22 cellular contexts compared by ENCODE assay signal in genomic region chr20:2806351-2806701, GRCh38. TPM values are rescaled to one million over a fixed set of nuclear protein-coding genes. Genes with fewer than 3 reads are reported as not detected.
DNase-seq lines count a peak whose midpoint lies in the region; ATAC-seq and TF ChIP-seq lines count a peak whose summit lies in the region.
"Had no signal": no experiment of that assay in that cellular context is flagged by ENCODE, and none has a peak within 500 bp of the region (broad histone marks: within the 10 kb centered on the region; RNA-seq: fewer than 3 reads in every experiment).

No MANE protein-coding gene starts in this region.

- no peak for TF ChIP-seq POLR2A in HCT116 (IDR thresholded peaks at IDR 0.05; ENCODE audit: borderline replicate concordance, extremely low read depth, insufficient read depth, insufficient read length)

- ATAC-seq in HCT116 (no peak), GM18517 (IDR thresholded peaks at IDR 0.05; ENCODE audit: unreplicated experiment) (no peak), HG03457 (IDR thresholded peaks at IDR 0.05; ENCODE audit: unreplicated experiment) (no peak), GM21786 (IDR thresholded peaks at IDR 0.05; ENCODE audit: unreplicated experiment) (no peak)
- ATAC-seq: Panc1, Right ventricle myocardium inferior had no signal

- intact Hi-C loops in HCT116 (cut with micrococcal nuclease) = no loop called here

- H3K27me3 Mint-ChIP-seq in glutamatergic neuron (ENCODE audit: unreplicated experiment) (peaks cover 23% of the 10 kb centered on the region), nephron progenitor cell (ENCODE audit: low read depth, poor library complexity) (peaks cover 65% of the 10 kb centered on the region)

- no peaks in the 10 kb centered on the region for H3K9me3 ChIP-seq in HCT116 (ENCODE audit: control insufficient read depth in 1 of 2, insufficient read depth in 1 of 2, low read depth in 1 of 2, low read length in 2 of 2)
- H3K9me3 ChIP-seq: Caco-2, MG63 had no signal

- peaks cover 4% of the 10 kb centered on the region; the same call in 1 of the 2 replicates for H3K27me3 ChIP-seq in HCT116 (ENCODE audit: insufficient read depth, low read length)

- H3K4me1 Mint-ChIP-seq in glutamatergic neuron (ENCODE audit: low read depth, unreplicated experiment) (no peaks in the 10 kb centered on the region), nephron progenitor cell (peaks cover 39% of the 10 kb centered on the region)

- BruUV-seq in HCT116 (replicated peaks; lab: Mats Ljungman, UMichigan) = no TSS peak

- H2AFZ ChIP-seq in HCT116 (ENCODE audit: low read depth, low read length, poor library complexity, severe bottlenecking) = no peak overlapping the region

- H3K4me2 ChIP-seq in HCT116 (ENCODE audit: low read length) = peak overlapping the region; percentile 27; the same call in 1 of the 2 replicates

- CTCF ChIA-PET in HCT116 (lab: Charles Lee) = no interaction called here

- H3K27ac Mint-ChIP-seq in glutamatergic neuron (ENCODE audit: unreplicated experiment) = no peak overlapping the region
- H3K27ac Mint-ChIP-seq in nephron progenitor cell = no peak overlapping the region

- H3K4me3 ChIP-seq in HCT116 (replicated peaks in 1 of 2; ENCODE audit: low read depth in 1 of 2, low read length in 2 of 2) = no peak overlapping the region
- H3K4me3 ChIP-seq: MG63 had no signal

- H3K27ac ChIP-seq in HCT116 (ENCODE audit: low read depth, low read length) = no peak overlapping the region

- TF ChIP-seq RAD21 in HCT116 (IDR thresholded peaks at IDR 0.05; ENCODE audit: low read depth) = no peak

- TF ChIP-seq CTCF in HCT116 (IDR thresholded peaks at IDR 0.05 in 2 of 3, conservative IDR thresholded peaks at IDR 0.05 in 1 of 3; ENCODE audit: borderline replicate concordance in 1 of 3, insufficient read depth in 1 of 3, low read depth in 2 of 3, low read length in 2 of 3) = no peak
- TF ChIP-seq CTCF in glutamatergic neuron (IDR thresholded peaks at IDR 0.05; ENCODE audit: partially characterized antibody, unreplicated experiment) = no peak
- no peak for TF ChIP-seq CTCF in nephron progenitor cell (IDR thresholded peaks at IDR 0.05)

- H3K9me3 Mint-ChIP-seq in glutamatergic neuron (ENCODE audit: unreplicated experiment) (peaks cover 4% of the 10 kb centered on the region), nephron progenitor cell (peaks cover 37% of the 10 kb centered on the region)

- H3K36me3 ChIP-seq in HCT116 (ENCODE audit: control insufficient read depth in 1 of 2, insufficient read depth in 2 of 2, low read length in 2 of 2) = no peaks in the 10 kb centered on the region
- H3K36me3 ChIP-seq: MG63 had no signal

- no peaks in the 10 kb centered on the region for H3K9me2 ChIP-seq in HCT116 (ENCODE audit: insufficient read depth)

- H3K9ac ChIP-seq in HCT116 (ENCODE audit: low read length) = no peak overlapping the region

- H3K36me3 Mint-ChIP-seq in glutamatergic neuron (ENCODE audit: unreplicated experiment) (peaks cover 19% of the 10 kb centered on the region), nephron progenitor cell (ENCODE audit: low read depth) (peaks cover 11% of the 10 kb centered on the region)

- RAD21 ChIA-PET in HCT116 (lab: Charles Lee; ENCODE audit: low non-redundant PET in 1 of 2, low total read pairs in 2 of 2, uncharacterized antibody in 2 of 2, unreplicated experiment in 2 of 2) = no interaction called here

- DNase-seq in AG08396 (ENCODE audit: low spot score) (peak; percentile 11), HCT116 (ENCODE audit: low read depth, low spot score) (no peak), glutamatergic neuron (no peak), nephron progenitor cell (no peak), SKM-1 (lab: John Stamatoyannopoulos, UW; ENCODE audit: unreplicated experiment) (no peak)
- DNase-seq: AML-193, Caco-2, DMS153, EL, HCEC 1CT, MG63, NCI-H1092, NCI-H146, NCI-H2107, NCI-H2227 treated with DMSO at 0.1 percent for 48 hours, NCI-H524 treated with DMSO at 0.1 percent for 48 hours had no signal

- H3K79me2 ChIP-seq in HCT116 (ENCODE audit: insufficient read depth, low read length) = no peaks in the 10 kb centered on the region

- H3K4me3 Mint-ChIP-seq in glutamatergic neuron (ENCODE audit: unreplicated experiment) = peak overlapping the region; percentile 0
- peak overlapping the region; percentile 51 for H3K4me3 Mint-ChIP-seq in nephron progenitor cell

- POLR2A ChIA-PET in HCT116 (lab: Charles Lee) = no interaction called here

- H3K4me1 ChIP-seq in HCT116 (ENCODE audit: control insufficient read depth in 1 of 2, insufficient read depth in 2 of 2, low read length in 2 of 2) = peaks cover 3 to 5% of the 10 kb centered on the region in 2 experiments; a peak in 2 of 4 replicates

- no peaks in the 10 kb centered on the region for H4K20me1 ChIP-seq in HCT116 (ENCODE audit: insufficient read depth)

TF ChIP-seq in HCT116, 20 proteins besides CTCF, POLR2A, EP300 and RAD21:
- TF ChIP-seq MAX (IDR thresholded peaks at IDR 0.05) = no peak
- TF ChIP-seq JUND (IDR thresholded peaks at IDR 0.05) = no peak

RNA-seq across cellular contexts. Expression of gene CPXM1, which starts 5.9 kb away (rescaled TPM):
- total RNA-seq in HCT116 (2021; ENCODE audit: unreplicated experiment) (0.17 TPM), glutamatergic neuron (ENCODE audit: unreplicated experiment) (28.1 TPM)
- polyA plus RNA-seq in HCT116 (2012) = 0.09 and 0.18 TPM in 2 replicates
- total RNA-seq: Caco-2 had no signal

RNA-seq across cellular contexts. Expression of gene C20orf141, which starts 8.5 kb away (rescaled TPM):
- not detected for total RNA-seq in HCT116 (2021; ENCODE audit: unreplicated experiment)
- not detected in 2 replicates for polyA plus RNA-seq in HCT116 (2012)
- total RNA-seq in glutamatergic neuron (ENCODE audit: unreplicated experiment) = not detected
- total RNA-seq: A673, Caco-2, Right ventricle myocardium inferior had no signal

RNA-seq across cellular contexts. Expression of gene TMEM239, which starts 9.8 kb away (rescaled TPM):
- total RNA-seq in HCT116 (2021; ENCODE audit: unreplicated experiment) (not detected), glutamatergic neuron (ENCODE audit: unreplicated experiment) (not detected)
- not detected in 2 replicates for polyA plus RNA-seq in HCT116 (2012)
- total RNA-seq: A673, Caco-2, Right ventricle myocardium inferior had no signal

RNA-seq across cellular contexts. Expression of gene PCED1A, which starts 34.1 kb away (rescaled TPM):
- total RNA-seq in HCT116 (2021; ENCODE audit: unreplicated experiment) = 31.8 TPM
- polyA plus RNA-seq in HCT116 (2012) = 27.6 and 36.2 TPM in 2 replicates
- total RNA-seq in glutamatergic neuron (ENCODE audit: unreplicated experiment) = 41.6 TPM

RNA-seq across cellular contexts. Expression of gene VPS16, which starts 34.2 kb away (rescaled TPM):
- total RNA-seq in HCT116 (2021; ENCODE audit: unreplicated experiment) (38.1 TPM), glutamatergic neuron (ENCODE audit: unreplicated experiment) (46.3 TPM)
- 31.9 and 37.5 TPM in 2 replicates for polyA plus RNA-seq in HCT116 (2012)

Comparison
In these comparisons a context has a peak if more than half of its experiments do, and no peak if none do; other contexts are left out.
1. RNA of gene CPXM1, which starts 5.9 kb away (total RNA-seq): 28.1 TPM in glutamatergic neuron (single experiment); 0.17 TPM in HCT116 (single experiment); every median in the first group is over 10 times any median in the second.